ENCODE assay signal across 8 cellular contexts in genomic region chr7:44998153-44998871, GRCh38. TPM values are rescaled to one million over a fixed set of nuclear protein-coding genes. Genes with fewer than 3 reads are reported as not detected.
DNase-seq lines count a peak whose midpoint lies in the region; ATAC-seq and TF ChIP-seq lines count a peak whose summit lies in the region.

No MANE protein-coding gene starts in this region.

- H3K27ac Mint-ChIP-seq in H9 = no peak overlapping the region
- peak overlapping the region; percentile 91 for H3K27ac Mint-ChIP-seq in activated CD8-positive, alpha-beta T cell treated with anti-CD3 and anti-CD28 coated beads, Interleukin-2, amount 10 ng/mL, durations not matched to agents 7 days and 5 days
- peak overlapping the region; percentile 54 for H3K27ac Mint-ChIP-seq in mesothelial cell of epicardium

- H2BK15ac ChIP-seq in H9 (ENCODE audit: low read depth, low read length) = no peak overlapping the region

- H3K9me3 ChIP-seq in H9 (ENCODE audit: control insufficient read depth, low read depth, low read length) = no peaks in the 10 kb centered on the region

- no peak overlapping the region for H2AK5ac ChIP-seq in H9 (ENCODE audit: insufficient read length, low read length)

- no peaks in the 10 kb centered on the region; the same call in 1 of the 2 replicates for H3K4me1 ChIP-seq in H9 (ENCODE audit: insufficient read depth, low read length)

- no peak overlapping the region for H4K5ac ChIP-seq in H9 (ENCODE audit: insufficient read length, low read depth, low read length)

- H2BK120ac ChIP-seq in H9 (ENCODE audit: low read depth, low read length, poor library complexity, severe bottlenecking) = no peak overlapping the region

- H3K18ac ChIP-seq in H9 (ENCODE audit: insufficient read length, low read depth, low read length) = no peak overlapping the region

- H3K27ac ChIP-seq in H9 (ENCODE audit: insufficient read length, low read depth, low read length) = no peak overlapping the region

- no peak overlapping the region for H2BK5ac ChIP-seq in H9 (ENCODE audit: insufficient read length, low read length)

- H3K27me3 Mint-ChIP-seq in H9 (ENCODE audit: low read depth) = no peaks in the 10 kb centered on the region
- no peaks in the 10 kb centered on the region for H3K27me3 Mint-ChIP-seq in activated CD8-positive, alpha-beta T cell treated with anti-CD3 and anti-CD28 coated beads, Interleukin-2, amount 10 ng/mL, durations not matched to agents 7 days and 5 days (ENCODE audit: low read depth)
- no peaks in the 10 kb centered on the region for H3K27me3 Mint-ChIP-seq in mesothelial cell of epicardium (ENCODE audit: low read depth)

- POLR2A ChIA-PET in activated CD8-positive, alpha-beta T cell treated with anti-CD3 and anti-CD28 coated beads, Interleukin-2, amount 10 ng/mL, durations not matched to agents 7 days and 5 days (lab: Charles Lee) = interaction anchor here (0.9 to 11.7 kb wide), 6 partner anchors 9 to 30 kb away, joined by 4 to 234 read pairs (median 10); partner anchors contain the start of gene MYO1G

- H3K9ac ChIP-seq in H9 (ENCODE audit: extremely low read depth, insufficient read length, low read length) = no peak overlapping the region

- H3K4ac ChIP-seq in H9 (ENCODE audit: low read depth, low read length) = no peak overlapping the region

- H3K9me3 Mint-ChIP-seq in H9 = no peaks in the 10 kb centered on the region
- no peaks in the 10 kb centered on the region for H3K9me3 Mint-ChIP-seq in activated CD8-positive, alpha-beta T cell treated with anti-CD3 and anti-CD28 coated beads, Interleukin-2, amount 10 ng/mL, durations not matched to agents 7 days and 5 days (ENCODE audit: insufficient read depth)
- no peaks in the 10 kb centered on the region for H3K9me3 Mint-ChIP-seq in mesothelial cell of epicardium

- no peaks in the 10 kb centered on the region for H4K20me1 ChIP-seq in H9 (ENCODE audit: control insufficient read depth, insufficient read depth, insufficient read length)

- peak overlapping the region; percentile 94 to 97 for H3K4me3 Mint-ChIP-seq in H9
- peak overlapping the region; percentile 85 for H3K4me3 Mint-ChIP-seq in activated CD8-positive, alpha-beta T cell treated with anti-CD3 and anti-CD28 coated beads, Interleukin-2, amount 10 ng/mL, durations not matched to agents 7 days and 5 days
- H3K4me3 Mint-ChIP-seq in mesothelial cell of epicardium = peak overlapping the region; percentile 85

- H3K36me3 Mint-ChIP-seq in H9 (ENCODE audit: insufficient read depth in 1 of 3, low read depth in 3 of 3) = no peaks in the 10 kb centered on the region; a peak in 1 of 7 replicates
- peaks cover 22% of the 10 kb centered on the region for H3K36me3 Mint-ChIP-seq in activated CD8-positive, alpha-beta T cell treated with anti-CD3 and anti-CD28 coated beads, Interleukin-2, amount 10 ng/mL, durations not matched to agents 7 days and 5 days (ENCODE audit: low read depth)
- no peaks in the 10 kb centered on the region for H3K36me3 Mint-ChIP-seq in mesothelial cell of epicardium

- H3K27me3 ChIP-seq in H9 (ENCODE audit: insufficient read depth, low read length) = no peaks in the 10 kb centered on the region

- H4K91ac ChIP-seq in H9 (ENCODE audit: insufficient read length, low read depth, low read length) = no peak overlapping the region

- H3K79me1 ChIP-seq in H9 (ENCODE audit: insufficient read depth, low read depth, low read length, poor library complexity, severe bottlenecking) = no peaks in the 10 kb centered on the region

- no peak for ATAC-seq in activated CD8-positive, alpha-beta T cell treated with anti-CD3 and anti-CD28 coated beads, Interleukin-2, amount 10 ng/mL, durations not matched to agents 7 days and 5 days
- ATAC-seq in GM21367 (IDR thresholded peaks at IDR 0.05; ENCODE audit: unreplicated experiment) = no peak
- no peak for ATAC-seq in HG03439 (IDR thresholded peaks at IDR 0.05; ENCODE audit: unreplicated experiment)

- H3K79me2 ChIP-seq in H9 (ENCODE audit: insufficient read depth, low read length) = peaks cover 2% of the 10 kb centered on the region; the same call in 1 of the 2 replicates

- no peak overlapping the region for H2BK12ac ChIP-seq in H9 (ENCODE audit: insufficient read length, low read depth, low read length)

- H2AFZ ChIP-seq in H9 (ENCODE audit: low read length) = no peak overlapping the region

- no peak overlapping the region for H3T11ph ChIP-seq in H9 (ENCODE audit: low read length)

- no peak overlapping the region for H3K23ac ChIP-seq in H9 (ENCODE audit: insufficient read length, low read depth, low read length)

- DNase-seq in AML-193 (lab: John Stamatoyannopoulos, UW) = peak; percentile 30 to 48
- no peak for DNase-seq in H9
- no peak for DNase-seq in activated CD8-positive, alpha-beta T cell treated with anti-CD3 and anti-CD28 coated beads, Interleukin-2, amount 10 ng/mL, durations not matched to agents 7 days and 5 days
- DNase-seq in mesothelial cell of epicardium (ENCODE audit: low spot score in 2 of 2, unreplicated experiment in 2 of 2) = no peak
- no peak for DNase-seq in DMS53 (lab: John Stamatoyannopoulos, UW)
- no peak for DNase-seq in SK-N-DZ (ENCODE audit: low spot score)

- no peak overlapping the region for H2BK20ac ChIP-seq in H9 (ENCODE audit: low read depth, low read length, poor library complexity, severe bottlenecking)

- no peak overlapping the region for H3K4me2 ChIP-seq in H9 (ENCODE audit: insufficient read depth, insufficient read length, low read length)

- CTCF ChIA-PET in activated CD8-positive, alpha-beta T cell treated with anti-CD3 and anti-CD28 coated beads, Interleukin-2, amount 10 ng/mL, durations not matched to agents 7 days and 5 days (lab: Charles Lee) = interaction anchor here (2.0 to 9.1 kb wide), 4 partner anchors 15 to 31 kb away, joined by 5 to 111 read pairs (median 44); partner anchors contain the start of gene MYO1G

- H3K23me2 ChIP-seq in H9 (ENCODE audit: insufficient read length, low read depth, low read length, poor library complexity, severe bottlenecking) = peaks cover 4% of the 10 kb centered on the region

- H3K56ac ChIP-seq in H9 (ENCODE audit: insufficient read length, low read depth, low read length) = no peak overlapping the region

- peaks cover 12 to 14% of the 10 kb centered on the region in 2 experiments for H3K4me1 Mint-ChIP-seq in H9
- H3K4me1 Mint-ChIP-seq in activated CD8-positive, alpha-beta T cell treated with anti-CD3 and anti-CD28 coated beads, Interleukin-2, amount 10 ng/mL, durations not matched to agents 7 days and 5 days (ENCODE audit: low read depth) = peaks cover 56% of the 10 kb centered on the region
- peaks cover 22% of the 10 kb centered on the region for H3K4me1 Mint-ChIP-seq in mesothelial cell of epicardium

- no peak overlapping the region for H3K14ac ChIP-seq in H9 (ENCODE audit: insufficient read depth, low read length)

- no peak for TF ChIP-seq CTCF in H9 (conservative IDR thresholded peaks at IDR 0.05)
- TF ChIP-seq CTCF in mesothelial cell of epicardium (IDR thresholded peaks at IDR 0.05; ENCODE audit: unreplicated experiment) = no peak

- H4K8ac ChIP-seq in H9 (replicated peaks; ENCODE audit: insufficient read length, low read depth, low read length) = no peak overlapping the region

- no CpG with 5 or more reads among the region's 4 CpGs for WGBS in H9 (ENCODE audit: extremely low coverage, insufficient read length, low lambda C conversion rate)

RNA-seq across cellular contexts. Expression of gene CCM2, which starts 1.7 kb away (rescaled TPM):
- 30.4 and 30.5 TPM in 2 replicates for total RNA-seq in H9 (2021)
- total RNA-seq in activated CD8-positive, alpha-beta T cell treated with anti-CD3 and anti-CD28 coated beads, Interleukin-2, amount 10 ng/mL, durations not matched to agents 7 days and 5 days = 10 to 100 TPM; 99.6 to 99.9 TPM
- 32.3 to 35.1 TPM (median 34.1 TPM) in 3 replicates for total RNA-seq in mesothelial cell of epicardium
- polyA plus RNA-seq in SK-N-DZ (2014; cell fraction: cytosol; rRNA removed) = 31.1 and 38.3 TPM in 2 replicates
- polyA plus RNA-seq in SK-N-DZ (2014; cell fraction: nucleus; rRNA removed) = 30.9 and 32.2 TPM in 2 replicates

RNA-seq across cellular contexts. Expression of gene MYO1G, which starts 19.5 kb away (rescaled TPM):
- total RNA-seq in H9 (2021) (0.55 and 0.57 TPM in 2 replicates), mesothelial cell of epicardium (0.65 to 0.69 TPM (median 0.66 TPM) in 3 replicates)
- 100 to 1,000 TPM; 435 to 453 TPM for total RNA-seq in activated CD8-positive, alpha-beta T cell treated with anti-CD3 and anti-CD28 coated beads, Interleukin-2, amount 10 ng/mL, durations not matched to agents 7 days and 5 days
- 0.09 TPM in 1 of 2 replicates, not detected in the other for polyA plus RNA-seq in SK-N-DZ (2014; cell fraction: cytosol; rRNA removed)
- 0.14 and 0.22 TPM in 2 replicates for polyA plus RNA-seq in SK-N-DZ (2014; cell fraction: nucleus; rRNA removed)

Comparison
In these comparisons a context has a peak if more than half of its experiments do, and no peak if none do; other contexts are left out.
1. DNase-seq: peak in AML-193 (2 of 2); none in H9 (single experiment), activated CD8-positive, alpha-beta T cell treated with anti-CD3 and anti-CD28 coated beads, Interleukin-2, amount 10 ng/mL, durations not matched to agents 7 days and 5 days (single experiment), mesothelial cell of epicardium (0 of 2), DMS53 (single experiment) and SK-N-DZ (single experiment).
2. H3K27ac Mint-ChIP-seq: peak in activated CD8-positive, alpha-beta T cell treated with anti-CD3 and anti-CD28 coated beads, Interleukin-2, amount 10 ng/mL, durations not matched to agents 7 days and 5 days (single experiment) and mesothelial cell of epicardium (single experiment); none in H9 (0 of 3).
3. RNA of gene MYO1G, which starts 19.5 kb away (total RNA-seq): 435 to 453 TPM in activated CD8-positive, alpha-beta T cell treated with anti-CD3 and anti-CD28 coated beads, Interleukin-2, amount 10 ng/mL, durations not matched to agents 7 days and 5 days; 0.65 to 0.69 TPM in mesothelial cell of epicardium and 0.55 to 0.57 TPM in H9; every median in the first group is over 100 times any median in the second.
4. Peak in every context shown above with its lines, with median percentiles within 50 percentile points of each other: H3K4me3 Mint-ChIP-seq.